ENCODE assay signal across 8 cellular contexts in genomic region chr7:44477063-44477830, GRCh38. TPM values are rescaled to one million over a fixed set of nuclear protein-coding genes. Genes with fewer than 3 reads are reported as not detected.
A peak's percentile ranks its signal among the peaks of the same experiment; 100 is the strongest.
DNase-seq lines count a peak whose midpoint lies in the region; ATAC-seq and TF ChIP-seq lines count a peak whose summit lies in the region.

No MANE protein-coding gene starts in this region.

- H3K4me1 ChIP-seq in BE2C: 0 out of 2 replicates have a peak, but pooled peaks cover 6% of the 10 kb centered on the region

- H3K9me3 ChIP-seq in BE2C: no peaks in the 10 kb centered on the region

- no peaks in the 10 kb centered on the region for H3K9me3 Mint-ChIP-seq in activated CD8-positive, alpha-beta memory T cell treated with anti-CD3 and anti-CD28 coated beads, Interleukin-2, amount 10 ng/mL, durations not matched to agents 7 days and 5 days (ENCODE audit: low read depth)

- peak; percentile 60 for DNase-seq in BE2C
- DNase-seq in NOMO-1 treated with dmso at 0.1 percent for 144 hours (lab: John Stamatoyannopoulos, UW; ENCODE audit: unreplicated experiment): peak; percentile 30
- peak; percentile 78 for DNase-seq in activated CD8-positive, alpha-beta memory T cell treated with anti-CD3 and anti-CD28 coated beads, Interleukin-2, amount 10 ng/mL, durations not matched to agents 7 days and 5 days
- DNase-seq in epidermal melanocyte (ENCODE audit: insufficient read length, low spot score): peak; percentile 49
- peak; percentile 58 for DNase-seq in middle frontal gyrus (ENCODE audit: extremely low spot score, low spot score)
- DNase-seq in stimulated activated CD8-positive, alpha-beta memory T cell treated with anti-CD3 and anti-CD28 coated beads, Interleukin-7, amount 100 ng/mL, for 48 hours (ENCODE audit: extremely low read depth in 1 of 2, low read depth in 1 of 2): peak; percentile 24 to 28

- no peak overlapping the region for H3K4me3 ChIP-seq in BE2C (ENCODE audit: low read depth, low read length)

- no peaks in the 10 kb centered on the region for H3K27me3 ChIP-seq in BE2C

- H3K27me3 Mint-ChIP-seq in activated CD8-positive, alpha-beta memory T cell treated with anti-CD3 and anti-CD28 coated beads, Interleukin-2, amount 10 ng/mL, durations not matched to agents 7 days and 5 days: no peaks in the 10 kb centered on the region

- CTCF ChIA-PET in activated CD8-positive, alpha-beta memory T cell treated with anti-CD3 and anti-CD28 coated beads, Interleukin-2, amount 10 ng/mL, durations not matched to agents 7 days and 5 days (lab: Charles Lee): interaction anchor here (0.6 to 1.9 kb wide), 14 partner anchors 10 to 263 kb away, joined by 3 to 13 read pairs (median 4); partner anchors contain the start of gene NUDCD3

- H3K4me3 Mint-ChIP-seq in activated CD8-positive, alpha-beta memory T cell treated with anti-CD3 and anti-CD28 coated beads, Interleukin-2, amount 10 ng/mL, durations not matched to agents 7 days and 5 days: no peak overlapping the region

- ATAC-seq in GM18907 (IDR thresholded peaks at IDR 0.05; ENCODE audit: unreplicated experiment): peak; percentile 80
- peak; percentile 56 for ATAC-seq in HG03469 (IDR thresholded peaks at IDR 0.05; ENCODE audit: unreplicated experiment)
- peak; percentile 97 for ATAC-seq in activated CD8-positive, alpha-beta memory T cell treated with anti-CD3 and anti-CD28 coated beads, Interleukin-2, amount 10 ng/mL, durations not matched to agents 7 days and 5 days

- peaks cover 23% of the 10 kb centered on the region for H3K4me1 Mint-ChIP-seq in activated CD8-positive, alpha-beta memory T cell treated with anti-CD3 and anti-CD28 coated beads, Interleukin-2, amount 10 ng/mL, durations not matched to agents 7 days and 5 days

- no peak overlapping the region for H3K27ac Mint-ChIP-seq in activated CD8-positive, alpha-beta memory T cell treated with anti-CD3 and anti-CD28 coated beads, Interleukin-2, amount 10 ng/mL, durations not matched to agents 7 days and 5 days

- TF ChIP-seq CTCF in BE2C (IDR thresholded peaks at IDR 0.05; ENCODE audit: low read depth, low read length): peak; percentile 99

- peaks cover 48% of the 10 kb centered on the region for H3K36me3 ChIP-seq in BE2C

- H3K36me3 Mint-ChIP-seq in activated CD8-positive, alpha-beta memory T cell treated with anti-CD3 and anti-CD28 coated beads, Interleukin-2, amount 10 ng/mL, durations not matched to agents 7 days and 5 days: peaks cover 58% of the 10 kb centered on the region

RNA-seq across cellular contexts. Expression of gene NUDCD3, which starts 13.2 kb away (rescaled TPM):
- polyA plus RNA-seq in BE2C (2012; ENCODE audit: insufficient read depth, insufficient read length, low read depth): 180 TPM
- 100 to 1,000 TPM in 1 of 2 experiments, 10 to 100 TPM in 1; 92.2 to 101 TPM for total RNA-seq in activated CD8-positive, alpha-beta memory T cell treated with anti-CD3 and anti-CD28 coated beads, Interleukin-2, amount 10 ng/mL, durations not matched to agents 7 days and 5 days

Comparison
In these comparisons a context has a peak if more than half of its experiments do, and no peak if none do; other contexts are left out.
1. DNase-seq: peak in every context shown above with its lines; median percentile 78 in activated CD8-positive, alpha-beta memory T cell treated with anti-CD3 and anti-CD28 coated beads, Interleukin-2, amount 10 ng/mL, durations not matched to agents 7 days and 5 days; 60 in BE2C; 58 in middle frontal gyrus; 49 in epidermal melanocyte; 30 in NOMO-1 treated with dmso at 0.1 percent for 144 hours; 26 in stimulated activated CD8-positive, alpha-beta memory T cell treated with anti-CD3 and anti-CD28 coated beads, Interleukin-7, amount 100 ng/mL, for 48 hours.